27 cellular contexts compared by ENCODE assay signal in genomic region chr11:78423241-78423640, GRCh38.
"Had no signal": no experiment of that assay in that cellular context is flagged by ENCODE, and none has a peak within 500 bp of the region (broad histone marks: within the 10 kb centered on the region; RNA-seq: fewer than 3 reads in every experiment).

No MANE protein-coding gene starts in this region.

- DNase-seq: effector memory CD8-positive, alpha-beta T cell; erythroblast; esophagus squamous epithelium; foreskin melanocyte; glutamatergic neuron; heart right ventricle; hippocampal formation; left cardiac atrium; left lung; mesenchymal stem cell; mucosa of descending colon; naive B cell; nucleus accumbens; psoas muscle; right cardiac atrium; sigmoid colon; stimulated activated CD4-positive, alpha-beta T cell treated with anti-CD3 and anti-CD28 coated beads, Interleukin-15, amount 100 ng/mL, for 24 hours; stimulated activated CD4-positive, alpha-beta T cell treated with anti-CD3 and anti-CD28 coated beads, Interleukin-2, amount 100 ng/mL, for 48 hours; stimulated activated naive B cell treated with anti-CD40 and anti-IgM and Interleukin-4, amounts not matched to agents 10 μg/mL and 1 μg/mL and 100 μg/mL, for 72 hours; stimulated activated naive CD8-positive, alpha-beta T cell treated with anti-CD3 and anti-CD28 coated beads, Interleukin-15, amount 100 ng/mL, for 72 hours; transverse colon had no signal

- ATAC-seq: effector memory CD8-positive, alpha-beta T cell; heart right ventricle; left cardiac atrium; left lung; mucosa of descending colon; psoas muscle; right cardiac atrium; stimulated activated naive B cell treated with anti-CD40 and anti-IgM and Interleukin-4, amounts not matched to agents 10 μg/mL and 1 μg/mL and 100 μg/mL, for 72 hours; stimulated activated naive CD8-positive, alpha-beta T cell treated with anti-CD3 and anti-CD28 coated beads, Interleukin-15, amount 100 ng/mL, for 72 hours had no signal

- H3K9me3 ChIP-seq: esophagus squamous epithelium, heart right ventricle, left lung, mucosa of descending colon, psoas muscle, sigmoid colon, suprapubic skin, transverse colon, vagina had no signal

- H3K4me2 ChIP-seq: neural progenitor cell had no signal

- H3K9ac ChIP-seq: neural progenitor cell had no signal

- H3K27ac ChIP-seq: neural progenitor cell, psoas muscle, suprapubic skin, vagina had no signal

- H3K36me3 ChIP-seq: esophagus squamous epithelium, heart right ventricle, left lung, neural progenitor cell, sigmoid colon, suprapubic skin, transverse colon, vagina had no signal

- H3K4me3 ChIP-seq: esophagus squamous epithelium, heart right ventricle, left lung, mucosa of descending colon, neural progenitor cell, psoas muscle, sigmoid colon, suprapubic skin, transverse colon, vagina had no signal

- H2AFZ ChIP-seq: neural progenitor cell had no signal

- FAIRE-seq: colon, endometrium, islet of Langerhans had no signal

- H3K27me3 ChIP-seq: esophagus squamous epithelium, heart right ventricle, left lung, suprapubic skin, transverse colon, vagina had no signal
